Comparison of ENCODE assay signal across 19 cellular contexts in the genomic region with DNA sequence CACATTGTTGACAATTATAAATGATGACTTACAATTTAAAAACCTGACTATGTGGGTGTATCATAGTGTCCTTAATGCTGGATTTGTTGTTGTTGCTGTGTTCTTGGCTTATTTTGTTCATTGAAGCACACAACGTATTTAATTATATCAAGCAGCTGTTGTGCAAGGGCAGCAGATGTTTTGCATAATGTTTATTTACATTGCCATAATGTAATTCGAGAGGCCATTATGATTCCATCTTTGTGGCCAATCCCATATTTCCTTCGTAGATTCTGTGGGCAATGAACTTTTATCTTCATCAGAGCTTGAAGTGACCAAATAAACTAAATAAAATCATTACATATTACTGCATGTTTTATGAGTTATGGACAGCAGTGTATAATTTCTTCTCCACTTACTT.
"Had no signal": no experiment of that assay in that cellular context is flagged by ENCODE, and none has a peak within 500 bp of the region (broad histone marks: within the 10 kb centered on the region; RNA-seq: fewer than 3 reads in every experiment).

No MANE protein-coding gene starts in this region.

- H3K27ac ChIP-seq: dorsolateral prefrontal cortex, foreskin keratinocyte, hepatocyte, lower lobe of right lung, prostate gland, right atrium auricular region, upper lobe of right lung had no signal

- DNase-seq: activated CD4-positive, alpha-beta T cell treated with anti-CD3 and anti-CD28 coated beads for 36 hours; activated CD4-positive, alpha-beta T cell treated with anti-CD3 and anti-CD28 coated beads, Interleukin-2, amount 50 U/mL, for 48 hours; activated gamma-delta T cell treated with Interleukin-2 at 50 U/mL for 16 hours; activated naive CD8-positive, alpha-beta T cell treated with anti-CD3 and anti-CD28 coated beads for 36 hours; activated T-cell treated with anti-CD3 and anti-CD28 coated beads for 4 hours; amygdala; dorsolateral prefrontal cortex; foreskin keratinocyte; left cardiac atrium; lower lobe of right lung; naive thymus-derived CD8-positive, alpha-beta T cell; stimulated activated CD4-positive, alpha-beta T cell treated with anti-CD3 and anti-CD28 coated beads, Interleukin-12 subunit alpha, Interleukin-12 subunit beta, amount 100 ng/mL, for 4 hours; stimulated activated CD4-positive, alpha-beta T cell treated with anti-CD3 and anti-CD28 coated beads, Interleukin-1b, Interleukin-23, amount 100 ng/mL, for 48 hours; stimulated activated CD8-positive, alpha-beta memory T cell treated with anti-CD3 and anti-CD28 coated beads, Interleukin-4, amount 100 ng/mL, for 48 hours; stimulated activated naive CD4-positive, alpha-beta T cell; upper lobe of right lung had no signal
